ENCODE assay signal across 9 cellular contexts in genomic region chr2:231410293-231411004, GRCh38. TPM values are rescaled to one million over a fixed set of nuclear protein-coding genes. Genes with fewer than 3 reads are reported as not detected.
DNase-seq lines count a peak whose midpoint lies in the region; TF ChIP-seq lines count a peak whose summit lies in the region.
"Had no signal": no experiment of that assay in that cellular context is flagged by ENCODE, and none has a peak within 500 bp of the region (broad histone marks: within the 10 kb centered on the region; RNA-seq: fewer than 3 reads in every experiment).

No MANE protein-coding gene starts in this region.

- H3K27ac ChIP-seq in mucosa of rectum (ENCODE audit: low read depth in 2 of 2, low read length in 2 of 2), result peak overlapping the region; percentile 83 to 95

- TF ChIP-seq CTCF in GM12864 (IDR thresholded peaks at IDR 0.05; ENCODE audit: low read depth, low read length, missing control alignments) (peak; percentile 52), chondrocyte (IDR thresholded peaks at IDR 0.05) (peak; percentile 69)

- H3K4me1 Mint-ChIP-seq in chondrocyte (ENCODE audit: low read depth), result peaks cover 37% of the 10 kb centered on the region

- peaks cover 4% of the 10 kb centered on the region for H3K9me3 Mint-ChIP-seq in chondrocyte (ENCODE audit: low read depth)

- H3K27ac Mint-ChIP-seq in chondrocyte (ENCODE audit: unreplicated experiment), result no peak overlapping the region

- no peaks in the 10 kb centered on the region for H3K9me3 ChIP-seq in mucosa of rectum (ENCODE audit: control insufficient read depth in 2 of 2, low read length in 2 of 2)

- H3K27me3 Mint-ChIP-seq in chondrocyte (ENCODE audit: low read depth), result no peaks in the 10 kb centered on the region

- peaks cover 0 to 6% of the 10 kb centered on the region in 2 donors for H3K36me3 ChIP-seq in mucosa of rectum (ENCODE audit: control insufficient read depth in 2 of 2, insufficient read depth in 2 of 2, low read length in 2 of 2)

- H3K4me3 ChIP-seq in GM12864 (ENCODE audit: low read depth, low read length) (no peak overlapping the region), mucosa of rectum (ENCODE audit: low read length in 2 of 2) (no peak overlapping the region)

- DNase-seq in GM12864 (ENCODE audit: low read depth), result no peak
- peak; percentile 45 for DNase-seq in KBM-7
- DNase-seq in chondrocyte (ENCODE audit: low spot score), result no peak
- no peak for DNase-seq in SW 1271 (lab: John Stamatoyannopoulos, UW)
- no peak for DNase-seq in RPMI8226
- DNase-seq in NCI-H2227 treated with DMSO at 0.1 percent for 48 hours (lab: John Stamatoyannopoulos, UW), result no peak
- DNase-seq: dermis blood vessel endothelial cell, NCI-H187 treated with DMSO at 0.1 percent for 48 hours had no signal

- in situ Hi-C loops in KBM-7 (cut with MboI; ENCODE audit: low pct_unique_long_range_greater_than_20kb, low sequenced_read_pairs), result loop anchor here (10.0 to 25.0 kb wide), 2 partner anchors 306 to 573 kb away; no protein-coding TSS in a partner anchor

- peaks cover 31 to 44% of the 10 kb centered on the region in 2 donors for H3K4me1 ChIP-seq in mucosa of rectum (ENCODE audit: control insufficient read depth in 2 of 2, insufficient read depth in 2 of 2, low read length in 2 of 2)

- peaks cover 1% of the 10 kb centered on the region for H3K36me3 Mint-ChIP-seq in chondrocyte (ENCODE audit: low read depth)

- H3K4me3 Mint-ChIP-seq in chondrocyte (ENCODE audit: unreplicated experiment), result no peak overlapping the region

- H3K9ac ChIP-seq in mucosa of rectum (ENCODE audit: low read depth in 1 of 2, low read length in 2 of 2), result no peak overlapping the region

- no peaks in the 10 kb centered on the region for H3K27me3 ChIP-seq in mucosa of rectum (ENCODE audit: control insufficient read depth in 2 of 2, insufficient read depth in 2 of 2, low read length in 2 of 2)

RNA-seq across cellular contexts. Expression of gene B3GNT7, which starts 14.9 kb away (rescaled TPM):
- 1.7 to 1.9 TPM (median 1.8 TPM) in 3 replicates for total RNA-seq in chondrocyte

RNA-seq across cellular contexts. Expression of gene NCL, which starts 53.8 kb away (rescaled TPM):
- 298 to 471 TPM (median 302 TPM) in 3 replicates for total RNA-seq in chondrocyte
